ENCODE assay signal across 16 cellular contexts in the genomic region with DNA sequence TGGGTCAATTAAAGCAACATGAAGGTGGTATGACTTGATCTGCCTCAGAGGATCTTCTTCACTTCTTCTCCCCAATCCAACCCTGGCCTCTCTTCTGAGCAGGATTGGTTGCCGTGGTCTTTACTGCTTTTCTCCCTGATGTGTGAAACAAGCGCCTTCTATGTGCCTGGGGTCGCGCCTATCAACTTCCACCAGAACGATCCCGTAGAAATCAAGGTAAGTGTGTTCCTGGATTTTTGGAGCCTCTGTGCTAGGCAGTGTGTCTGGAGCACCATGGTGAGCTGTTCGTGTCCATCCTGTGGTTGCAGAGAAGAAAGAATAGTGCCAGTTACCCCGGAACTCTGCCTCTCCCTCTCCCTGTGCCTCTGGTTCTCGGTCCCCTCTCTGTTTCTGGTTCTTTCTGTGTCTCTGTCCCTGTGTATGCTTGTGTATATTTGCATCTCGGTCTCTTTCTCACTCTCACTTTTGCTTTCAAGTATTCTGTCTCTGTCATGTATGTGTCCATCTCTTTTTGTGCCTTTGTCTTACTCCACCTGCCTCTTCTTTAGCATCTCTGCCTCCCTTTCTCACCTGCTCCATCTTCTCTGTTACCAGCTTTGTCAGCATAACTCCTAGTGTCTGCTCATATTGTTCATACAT. TPM values are rescaled to one million over a fixed set of nuclear protein-coding genes. Genes with fewer than 3 reads are reported as not detected.
DNase-seq lines count a peak whose midpoint lies in the region; ATAC-seq, FAIRE-seq and TF ChIP-seq lines count a peak whose summit lies in the region.
"Had no signal": no experiment of that assay in that cellular context is flagged by ENCODE, and none has a peak within 500 bp of the region (broad histone marks: within the 10 kb centered on the region; RNA-seq: fewer than 3 reads in every experiment).

No MANE protein-coding gene starts in this region.

- H3K79me2 ChIP-seq in MM.1S (ENCODE audit: low read length) = peaks cover 58% of the 10 kb centered on the region

- H3K4me2 ChIP-seq in MM.1S (ENCODE audit: low read depth, low read length) = peak overlapping the region; percentile 63
- H3K4me2 ChIP-seq: BLaER1 treated with 17β-estradiol and CSF1 and Interleukin-3, amounts not matched to agents 10 nM and 100 nM; neural progenitor cell had no signal

- no peaks in the 10 kb centered on the region for H3K9me3 Mint-ChIP-seq in mesothelial cell of epicardium
- H3K9me3 Mint-ChIP-seq: neural progenitor cell had no signal

- H2AFZ ChIP-seq in MM.1S (ENCODE audit: low read length) = no peak overlapping the region
- H2AFZ ChIP-seq: neural progenitor cell had no signal

- H3K9me2 ChIP-seq in MM.1S (replicated peaks; ENCODE audit: insufficient read depth, low read length) = no peaks in the 10 kb centered on the region

- peaks cover 12% of the 10 kb centered on the region; the same call in 1 of the 2 replicates for H3F3A ChIP-seq in MM.1S (ENCODE audit: insufficient read depth, low read length)

- no peak overlapping the region for H3K27ac Mint-ChIP-seq in mesothelial cell of epicardium
- H3K27ac Mint-ChIP-seq: neural progenitor cell had no signal

- 0 out of 2 replicates have a peak, but pooled peaks cover 4% of the 10 kb centered on the region for H3K36me3 ChIP-seq in MM.1S (replicated peaks; ENCODE audit: insufficient read depth, low read length)
- H3K36me3 ChIP-seq: neural progenitor cell had no signal

- H3K27me3 Mint-ChIP-seq in mesothelial cell of epicardium (ENCODE audit: low read depth) = no peaks in the 10 kb centered on the region

- H3K27ac ChIP-seq in MM.1S (ENCODE audit: low read length) = peak overlapping the region; percentile 6; the same call in 1 of the 2 replicates
- H3K27ac ChIP-seq: ascending aorta; BLaER1 treated with 17β-estradiol and CSF1 and Interleukin-3, amounts not matched to agents 10 nM and 100 nM; neural progenitor cell had no signal

- H3K36me3 Mint-ChIP-seq in mesothelial cell of epicardium = peaks cover 9% of the 10 kb centered on the region

- no peak overlapping the region for H3K4me3 Mint-ChIP-seq in mesothelial cell of epicardium
- H3K4me3 Mint-ChIP-seq: neural progenitor cell had no signal

- peaks cover 5% of the 10 kb centered on the region for H3K4me1 Mint-ChIP-seq in mesothelial cell of epicardium
- H3K4me1 Mint-ChIP-seq: neural progenitor cell had no signal

- DNase-seq in GM18507 (ENCODE audit: extremely low spot score, insufficient read length, low read depth) (no peak), MM.1S (peak; percentile 57), A172 (ENCODE audit: low spot score) (no peak), mesothelial cell of epicardium (ENCODE audit: low spot score in 2 of 2, unreplicated experiment in 2 of 2) (no peak)
- no peak for DNase-seq in activated naive CD4-positive, alpha-beta T cell (lab: John Stamatoyannopoulos, UW)
- DNase-seq in activated CD4-positive, CD25-positive, alpha-beta regulatory T cell treated with anti-CD3 and anti-CD28 coated beads, Interleukin-2, amount 50 U/mL, for 72 hours = no peak
- DNase-seq: KG1, left ventricle myocardium superior, NCI-H2029, T1000 had no signal

- ATAC-seq in GM19468 (IDR thresholded peaks at IDR 0.05; ENCODE audit: extremely low read depth, unreplicated experiment) (peak; percentile 45), HG02938 (IDR thresholded peaks at IDR 0.05; ENCODE audit: unreplicated experiment) (peak; percentile 65)
- ATAC-seq: left ventricle myocardium superior had no signal

- no peak overlapping the region for H3K9ac ChIP-seq in MM.1S (ENCODE audit: low read length)
- H3K9ac ChIP-seq: BLaER1 treated with 17β-estradiol and CSF1 and Interleukin-3, amounts not matched to agents 10 nM and 100 nM; neural progenitor cell had no signal

- FAIRE-seq in GM18507 (lab: Jason Lieb, UNC) = peak; percentile 74

- no peaks in the 10 kb centered on the region for H3K27me3 ChIP-seq in MM.1S (replicated peaks; ENCODE audit: insufficient read depth, low read length)
- H3K27me3 ChIP-seq: ascending aorta; BLaER1 treated with 17β-estradiol and CSF1 and Interleukin-3, amounts not matched to agents 10 nM and 100 nM; neural progenitor cell had no signal

- 0 out of 2 replicates have a peak, but pooled peaks cover 4% of the 10 kb centered on the region for H4K20me1 ChIP-seq in MM.1S (ENCODE audit: insufficient read depth, low read length)

- no peaks in the 10 kb centered on the region for H3K9me3 ChIP-seq in MM.1S (replicated peaks; ENCODE audit: insufficient read depth, low read length)
- H3K9me3 ChIP-seq: ascending aorta; BLaER1 treated with 17β-estradiol and CSF1 and Interleukin-3, amounts not matched to agents 10 nM and 100 nM; HAP-1 had no signal

- peaks cover 24% of the 10 kb centered on the region for H3K4me1 ChIP-seq in MM.1S (ENCODE audit: low read length)
- H3K4me1 ChIP-seq: HAP-1 had no signal

- TF ChIP-seq CTCF in MM.1S (IDR thresholded peaks at IDR 0.05; ENCODE audit: low read length) (no peak), mesothelial cell of epicardium (IDR thresholded peaks at IDR 0.05; ENCODE audit: unreplicated experiment) (no peak)

- peak overlapping the region; percentile 26; the same call in 1 of the 2 replicates for H3K4me3 ChIP-seq in MM.1S (ENCODE audit: low read length)
- H3K4me3 ChIP-seq: ascending aorta; BLaER1 treated with 17β-estradiol and CSF1 and Interleukin-3, amounts not matched to agents 10 nM and 100 nM; HAP-1; neural progenitor cell had no signal

RNA-seq across cellular contexts. Expression of a gene that starts 23.5 kb away (rescaled TPM):
- 38.5 and 39.2 TPM in 2 replicates for total RNA-seq in A172 (2014; rRNA removed; shearing (Covaris generic))
- total RNA-seq in mesothelial cell of epicardium = 77.8 to 82.2 TPM (median 80.2 TPM) in 3 replicates
